Comparison of ENCODE assay signal across 13 cellular contexts in genomic region chr16:85582177-85582888, GRCh38. TPM values are rescaled to one million over a fixed set of nuclear protein-coding genes. Genes with fewer than 3 reads are reported as not detected.
A peak's percentile ranks its signal among the peaks of the same experiment; 100 is the strongest.
DNase-seq lines count a peak whose midpoint lies in the region; ATAC-seq and TF ChIP-seq lines count a peak whose summit lies in the region.
"Had no signal": no experiment of that assay in that cellular context is flagged by ENCODE, and none has a peak within 500 bp of the region (broad histone marks: within the 10 kb centered on the region; RNA-seq: fewer than 3 reads in every experiment).

No MANE protein-coding gene starts in this region.

- H3K27me3 ChIP-seq in NT2/D1 (ENCODE audit: insufficient read depth, insufficient read length) (peaks cover 8% of the 10 kb centered on the region), fibroblast of lung (ENCODE audit: control insufficient read depth, insufficient read depth, low read length) (no peaks in the 10 kb centered on the region)
- H3K27me3 ChIP-seq: testis had no signal

- H3K9me3 Mint-ChIP-seq in progenitor cell of endocrine pancreas (ENCODE audit: low read depth) = no peaks in the 10 kb centered on the region

- no peak overlapping the region for H3K4me3 Mint-ChIP-seq in progenitor cell of endocrine pancreas (ENCODE audit: low read depth)

- H3K27me3 Mint-ChIP-seq in progenitor cell of endocrine pancreas = no peaks in the 10 kb centered on the region

- H3K27ac Mint-ChIP-seq in progenitor cell of endocrine pancreas = peak overlapping the region; percentile 38

- peak overlapping the region; percentile 22 for H3K9ac ChIP-seq in ES-I3 (ENCODE audit: low read depth, low read length)
- H3K9ac ChIP-seq in NT2/D1 (ENCODE audit: insufficient read length, low read depth) = peak overlapping the region; percentile 91
- H3K9ac ChIP-seq in fibroblast of lung (ENCODE audit: insufficient read depth, low read length) = no peak overlapping the region

- H2AFZ ChIP-seq in fibroblast of lung (ENCODE audit: low read length) = no peak overlapping the region

- H3K4me3 ChIP-seq in NT2/D1 (ENCODE audit: insufficient read length, low read depth) (peak overlapping the region; percentile 48), fibroblast of lung (replicated peaks in 1 of 4; ENCODE audit: control extremely low read depth in 1 of 4, insufficient read depth in 1 of 4, low read depth in 3 of 4, low read length in 4 of 4) (no peak overlapping the region)
- H3K4me3 ChIP-seq: coronary artery, testis had no signal

- H3K79me2 ChIP-seq in fibroblast of lung (ENCODE audit: control insufficient read depth, insufficient read depth, low read length) = peaks cover 15% of the 10 kb centered on the region

- H3K4me2 ChIP-seq in fibroblast of lung (ENCODE audit: extremely low read depth, insufficient read depth, low read length) = peak overlapping the region; percentile 59

- H3K4me1 ChIP-seq in ES-I3 (ENCODE audit: insufficient read depth, low read length) (peaks cover 65% of the 10 kb centered on the region), NT2/D1 (ENCODE audit: insufficient read depth, insufficient read length) (peaks cover 71% of the 10 kb centered on the region), fibroblast of lung (ENCODE audit: control insufficient read depth, extremely low read depth, insufficient read depth, low read length) (peaks cover 16% of the 10 kb centered on the region)

- peaks cover 31% of the 10 kb centered on the region for H3K4me1 Mint-ChIP-seq in progenitor cell of endocrine pancreas (ENCODE audit: low read depth)

- peak overlapping the region; percentile 52 for H3K27ac ChIP-seq in fibroblast of lung (ENCODE audit: insufficient read depth, low read length)
- H3K27ac ChIP-seq: coronary artery, testis had no signal

- H3K36me3 Mint-ChIP-seq in progenitor cell of endocrine pancreas (ENCODE audit: insufficient read depth) = no peaks in the 10 kb centered on the region

- no peak for ATAC-seq in HG03354 (IDR thresholded peaks at IDR 0.05; ENCODE audit: poor library complexity, severe bottlenecking, unreplicated experiment)

- DNase-seq in NT2/D1 (ENCODE audit: low read depth, low spot score) (no peak), fibroblast of lung (ENCODE audit: low read depth in 2 of 2) (no peak), progenitor cell of endocrine pancreas (ENCODE audit: low spot score, unreplicated experiment) (no peak), ureter (ENCODE audit: low spot score) (no peak)
- no peak for DNase-seq in activated naive CD4-positive, alpha-beta T cell treated with Interleukin-2 at 50 U/mL for 16 hours
- DNase-seq in activated naive CD4-positive, alpha-beta T cell treated with anti-CD3 and anti-CD28 coated beads, Interleukin-2, amount 50 U/mL, for 16 hours = no peak
- DNase-seq: activated CD8-positive, alpha-beta memory T cell treated with anti-CD3 and anti-CD28 coated beads, Interleukin-2, amount 50 U/mL, for 4 hours; islet precursor cell; NCI-H1436; testis had no signal

- H3K9me3 ChIP-seq in ES-I3 (ENCODE audit: control insufficient read depth, insufficient read depth, low read length) (no peaks in the 10 kb centered on the region), NT2/D1 (ENCODE audit: insufficient read depth, low read length) (no peaks in the 10 kb centered on the region), fibroblast of lung (ENCODE audit: control insufficient read depth, insufficient read depth, low read depth, low read length) (no peaks in the 10 kb centered on the region)
- H3K9me3 ChIP-seq: testis had no signal

- H4K20me1 ChIP-seq in fibroblast of lung (ENCODE audit: control insufficient read depth, extremely low read depth, insufficient read depth, low read length) = no peaks in the 10 kb centered on the region

- H3K36me3 ChIP-seq in ES-I3 (ENCODE audit: insufficient read depth, low read length) (no peaks in the 10 kb centered on the region), NT2/D1 (ENCODE audit: insufficient read depth, insufficient read length, low read length) (peaks cover 8% of the 10 kb centered on the region), fibroblast of lung (ENCODE audit: control insufficient read depth, insufficient read depth, low read length) (no peaks in the 10 kb centered on the region)

- TF ChIP-seq CTCF in fibroblast of lung (conservative IDR thresholded peaks at IDR 0.05 in 1 of 2, IDR thresholded peaks at IDR 0.05 in 1 of 2; ENCODE audit: low read depth in 1 of 2, low read length in 2 of 2) (no peak), progenitor cell of endocrine pancreas (IDR thresholded peaks at IDR 0.05; ENCODE audit: unreplicated experiment) (no peak)

RNA-seq across cellular contexts. Expression of gene GSE1, which starts 30.8 kb away (rescaled TPM):
- total RNA-seq in fibroblast of lung (31.1 and 35.7 TPM in 2 replicates), progenitor cell of endocrine pancreas (136 and 143 TPM in 2 replicates), ureter (49.8 TPM)
- polyA plus RNA-seq in fibroblast of lung = 11.0 and 13.0 TPM in 2 replicates
- 17.9 and 19.8 TPM in 2 replicates for polyA plus RNA-seq in fibroblast of lung (2012)
- 16.8 and 21.8 TPM in 2 replicates for polyA minus RNA-seq in fibroblast of lung (ENCODE audit: low replicate concordance)
